14 cellular contexts compared by ENCODE assay signal in the genomic region with DNA sequence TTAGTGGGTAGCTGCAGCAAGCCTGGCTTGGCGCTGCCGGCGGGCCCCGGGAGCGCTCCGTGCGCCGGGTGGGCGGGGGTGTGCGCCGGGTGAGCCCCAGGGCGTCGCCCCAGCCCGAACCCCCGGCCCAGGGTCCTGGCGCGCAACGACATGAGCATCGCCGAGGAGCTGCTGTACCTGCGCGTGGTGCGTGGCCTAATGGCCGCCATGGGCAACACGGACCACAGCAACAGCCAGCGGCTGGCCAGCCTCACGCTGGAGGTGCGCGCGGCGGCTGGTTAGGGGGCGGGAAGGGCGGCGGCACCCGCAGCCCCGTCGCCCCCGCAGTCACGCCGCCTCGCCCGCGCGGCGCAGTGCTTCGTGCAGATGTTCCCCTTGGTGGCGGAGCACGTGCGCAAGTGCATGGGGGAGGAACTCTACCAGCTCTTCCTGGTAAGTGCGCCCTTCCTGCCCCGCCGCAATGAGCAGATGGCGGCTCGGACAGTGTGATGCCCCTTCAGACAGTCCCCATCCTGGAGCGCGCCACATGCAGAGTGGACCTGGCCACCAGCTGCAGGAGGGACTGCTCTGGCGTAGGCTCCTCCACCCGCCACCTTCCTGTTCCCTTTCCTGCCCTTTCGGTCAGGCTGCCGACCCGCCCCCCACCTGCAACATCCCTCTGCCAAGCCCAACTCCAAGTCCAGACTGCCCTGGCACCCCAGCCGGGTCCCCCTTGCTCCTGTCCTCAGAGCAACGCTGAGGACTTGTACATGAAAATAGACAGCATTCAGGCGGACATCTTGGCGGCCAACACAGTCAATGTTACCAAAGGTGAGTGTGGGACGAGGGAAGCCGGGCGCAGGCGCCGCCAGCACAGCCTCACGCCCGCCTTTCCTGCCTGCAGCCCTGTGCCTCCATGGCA. TPM values are rescaled to one million over a fixed set of nuclear protein-coding genes. Genes with fewer than 3 reads are reported as not detected.
DNase-seq lines count a peak whose midpoint lies in the region; ATAC-seq and TF ChIP-seq lines count a peak whose summit lies in the region.
"Had no signal": no experiment of that assay in that cellular context is flagged by ENCODE, and none has a peak within 500 bp of the region (broad histone marks: within the 10 kb centered on the region; RNA-seq: fewer than 3 reads in every experiment).

No MANE protein-coding gene starts in this region.

- peaks cover 19% of the 10 kb centered on the region for H3K36me3 Mint-ChIP-seq in activated CD4-positive, alpha-beta T cell treated with anti-CD3 and anti-CD28 coated beads, Interleukin-2, amount 10 ng/mL, durations not matched to agents 24 days and 14 days (ENCODE audit: low read depth)
- H3K36me3 Mint-ChIP-seq in IgD-negative memory B cell: no peaks in the 10 kb centered on the region
- H3K36me3 Mint-ChIP-seq in activated naive CD4-positive, alpha-beta T cell treated with anti-CD3 and anti-CD28 coated beads, Interleukin-2, amount 50 U/mL, for 72 hours: peaks cover 10 to 11% of the 10 kb centered on the region in 2 donors
- no peaks in the 10 kb centered on the region for H3K36me3 Mint-ChIP-seq in progenitor cell of endocrine pancreas (ENCODE audit: insufficient read depth)

- no peak for TF ChIP-seq CTCF in progenitor cell of endocrine pancreas (IDR thresholded peaks at IDR 0.05; ENCODE audit: unreplicated experiment)

- H3K27ac Mint-ChIP-seq in activated CD4-positive, alpha-beta T cell treated with anti-CD3 and anti-CD28 coated beads, Interleukin-2, amount 10 ng/mL, durations not matched to agents 24 days and 14 days: peak overlapping the region; percentile 93
- H3K27ac Mint-ChIP-seq in IgD-negative memory B cell (peak overlapping the region in 2 of 3 donors; percentile 63 to 66), progenitor cell of endocrine pancreas (peak overlapping the region; percentile 45)
- peak overlapping the region; percentile 64 to 84 for H3K27ac Mint-ChIP-seq in activated naive CD4-positive, alpha-beta T cell treated with anti-CD3 and anti-CD28 coated beads, Interleukin-2, amount 50 U/mL, for 72 hours

- no peak for DNase-seq in activated CD4-positive, alpha-beta T cell treated with anti-CD3 and anti-CD28 coated beads, Interleukin-2, amount 10 ng/mL, durations not matched to agents 24 days and 14 days
- DNase-seq in activated CD4-positive, alpha-beta T cell treated with anti-CD3 and anti-CD28 coated beads for 1 hour: no peak
- DNase-seq in activated naive CD4-positive, alpha-beta T cell treated with anti-CD3 and anti-CD28 coated beads, Interleukin-2, amount 50 U/mL, for 72 hours (ENCODE audit: low spot score in 2 of 2): no peak
- DNase-seq in progenitor cell of endocrine pancreas (ENCODE audit: low spot score, unreplicated experiment) (no peak), germinal center (ENCODE audit: low spot score) (no peak)
- DNase-seq: HCEC 1CT; left ventricle myocardium superior; sigmoid colon; stimulated activated CD4-positive, alpha-beta T cell treated with anti-CD3 and anti-CD28 coated beads, Interleukin-4, amount 100 ng/mL, for 24 hours had no signal

- ATAC-seq in activated naive CD4-positive, alpha-beta T cell treated with anti-CD3 and anti-CD28 coated beads, Interleukin-2, amount 50 U/mL, for 72 hours: no peak
- ATAC-seq in GM18873 (IDR thresholded peaks at IDR 0.05; ENCODE audit: low FRiP score, unreplicated experiment) (no peak), HG02588 (IDR thresholded peaks at IDR 0.05; ENCODE audit: unreplicated experiment) (no peak)
- ATAC-seq: left ventricle myocardium superior had no signal

- intact Hi-C loops in activated CD4-positive, alpha-beta T cell treated with anti-CD3 and anti-CD28 coated beads, Interleukin-2, amount 10 ng/mL, durations not matched to agents 24 days and 14 days (cut with micrococcal nuclease): loop anchor here (5.0 kb wide), 1 partner anchor 963 kb away; a partner anchor contains a TSS

- H3K4me1 Mint-ChIP-seq in activated CD4-positive, alpha-beta T cell treated with anti-CD3 and anti-CD28 coated beads, Interleukin-2, amount 10 ng/mL, durations not matched to agents 24 days and 14 days: peaks cover 58% of the 10 kb centered on the region
- H3K4me1 Mint-ChIP-seq in IgD-negative memory B cell (peaks cover 28 to 44% (median 35%) of the 10 kb centered on the region in 3 donors), progenitor cell of endocrine pancreas (ENCODE audit: low read depth) (peaks cover 4% of the 10 kb centered on the region)

- peak overlapping the region; percentile 86 for H3K4me3 Mint-ChIP-seq in activated CD4-positive, alpha-beta T cell treated with anti-CD3 and anti-CD28 coated beads, Interleukin-2, amount 10 ng/mL, durations not matched to agents 24 days and 14 days
- H3K4me3 Mint-ChIP-seq in IgD-negative memory B cell (peak overlapping the region in 2 of 4 donors; percentile 36 to 87), progenitor cell of endocrine pancreas (ENCODE audit: low read depth) (no peak overlapping the region)

- no peaks in the 10 kb centered on the region for H3K9me3 Mint-ChIP-seq in activated CD4-positive, alpha-beta T cell treated with anti-CD3 and anti-CD28 coated beads, Interleukin-2, amount 10 ng/mL, durations not matched to agents 24 days and 14 days
- H3K9me3 Mint-ChIP-seq in IgD-negative memory B cell (no peaks in the 10 kb centered on the region), progenitor cell of endocrine pancreas (ENCODE audit: low read depth) (no peaks in the 10 kb centered on the region)
- H3K9me3 Mint-ChIP-seq in activated naive CD4-positive, alpha-beta T cell treated with anti-CD3 and anti-CD28 coated beads, Interleukin-2, amount 50 U/mL, for 72 hours: no peaks in the 10 kb centered on the region

- no peaks in the 10 kb centered on the region for H3K27me3 Mint-ChIP-seq in activated CD4-positive, alpha-beta T cell treated with anti-CD3 and anti-CD28 coated beads, Interleukin-2, amount 10 ng/mL, durations not matched to agents 24 days and 14 days
- no peaks in the 10 kb centered on the region for H3K27me3 Mint-ChIP-seq in IgD-negative memory B cell
- no peaks in the 10 kb centered on the region for H3K27me3 Mint-ChIP-seq in progenitor cell of endocrine pancreas

RNA-seq across cellular contexts. Expression of a gene that starts 6.3 kb away (rescaled TPM):
- total RNA-seq in activated CD4-positive, alpha-beta T cell treated with anti-CD3 and anti-CD28 coated beads, Interleukin-2, amount 10 ng/mL, durations not matched to agents 24 days and 14 days: not detected in 2 replicates
- not detected for polyA plus RNA-seq in IgD-negative memory B cell
- not detected for total RNA-seq in activated naive CD4-positive, alpha-beta T cell treated with anti-CD3 and anti-CD28 coated beads, Interleukin-2, amount 50 U/mL, for 72 hours
- not detected in 2 replicates for total RNA-seq in progenitor cell of endocrine pancreas
- total RNA-seq: A172, left ventricle myocardium superior, M059J, sigmoid colon had no signal
- polyA plus RNA-seq: sigmoid colon had no signal

RNA-seq across cellular contexts. Expression of a gene that starts 15.0 kb away (rescaled TPM):
- total RNA-seq in activated CD4-positive, alpha-beta T cell treated with anti-CD3 and anti-CD28 coated beads, Interleukin-2, amount 10 ng/mL, durations not matched to agents 24 days and 14 days: 78.1 and 82.7 TPM in 2 replicates
- 0.39 TPM for polyA plus RNA-seq in IgD-negative memory B cell
- total RNA-seq in activated naive CD4-positive, alpha-beta T cell treated with anti-CD3 and anti-CD28 coated beads, Interleukin-2, amount 50 U/mL, for 72 hours: 100 to 1,000 TPM in 1 of 2 donors, 10 to 100 TPM in 1; 95.2 to 228 TPM
- total RNA-seq in progenitor cell of endocrine pancreas: 26.6 and 28.7 TPM in 2 replicates

RNA-seq across cellular contexts. Expression of a gene that starts 50.1 kb away (rescaled TPM):
- 133 and 137 TPM in 2 replicates for total RNA-seq in activated CD4-positive, alpha-beta T cell treated with anti-CD3 and anti-CD28 coated beads, Interleukin-2, amount 10 ng/mL, durations not matched to agents 24 days and 14 days
- 5.6 TPM for polyA plus RNA-seq in IgD-negative memory B cell
- total RNA-seq in activated naive CD4-positive, alpha-beta T cell treated with anti-CD3 and anti-CD28 coated beads, Interleukin-2, amount 50 U/mL, for 72 hours: 100 to 1,000 TPM; 102 to 155 TPM
- total RNA-seq in progenitor cell of endocrine pancreas: 14.9 and 15.0 TPM in 2 replicates
- total RNA-seq: A172 had no signal

RNA-seq across cellular contexts. Expression of a gene that starts 50.4 kb away (rescaled TPM):
- 4.5 and 5.1 TPM in 2 replicates for total RNA-seq in activated CD4-positive, alpha-beta T cell treated with anti-CD3 and anti-CD28 coated beads, Interleukin-2, amount 10 ng/mL, durations not matched to agents 24 days and 14 days
- polyA plus RNA-seq in IgD-negative memory B cell: 11.5 TPM
- 1 to 10 TPM; 4.4 to 5.2 TPM for total RNA-seq in activated naive CD4-positive, alpha-beta T cell treated with anti-CD3 and anti-CD28 coated beads, Interleukin-2, amount 50 U/mL, for 72 hours
- total RNA-seq in progenitor cell of endocrine pancreas: 11.8 and 13.9 TPM in 2 replicates

RNA-seq across cellular contexts. Expression of a gene that starts 50.7 kb away (rescaled TPM):
- total RNA-seq in activated CD4-positive, alpha-beta T cell treated with anti-CD3 and anti-CD28 coated beads, Interleukin-2, amount 10 ng/mL, durations not matched to agents 24 days and 14 days: 2,376 and 2,377 TPM in 2 replicates
- 1,590 TPM for polyA plus RNA-seq in IgD-negative memory B cell
- 1,000 to 10,000 TPM; 2,726 to 3,052 TPM for total RNA-seq in activated naive CD4-positive, alpha-beta T cell treated with anti-CD3 and anti-CD28 coated beads, Interleukin-2, amount 50 U/mL, for 72 hours
- total RNA-seq in progenitor cell of endocrine pancreas: 1,808 and 1,842 TPM in 2 replicates
